9 cellular contexts compared by ENCODE assay signal in genomic region chr17:78915872-78916632, GRCh38. TPM values are rescaled to one million over a fixed set of nuclear protein-coding genes. Genes with fewer than 3 reads are reported as not detected.
DNase-seq lines count a peak whose midpoint lies in the region; ATAC-seq and TF ChIP-seq lines count a peak whose summit lies in the region.
"Had no signal": no experiment of that assay in that cellular context is flagged by ENCODE, and none has a peak within 500 bp of the region (broad histone marks: within the 10 kb centered on the region; RNA-seq: fewer than 3 reads in every experiment).

No MANE protein-coding gene starts in this region.

- intact Hi-C loops in dorsolateral prefrontal cortex (cut with DNase I), result no loop called here

- peak overlapping the region in 54 of 59 donors; percentile 11 to 86 (median 65) for H3K27ac ChIP-seq in dorsolateral prefrontal cortex

- H3K4me3 ChIP-seq in dorsolateral prefrontal cortex, result peak overlapping the region in 9 of 59 donors; percentile 4 to 21 (median 13)

- no peak for ATAC-seq in HG03097 (IDR thresholded peaks at IDR 0.05; ENCODE audit: low FRiP score, unreplicated experiment)
- ATAC-seq in HG03280 (IDR thresholded peaks at IDR 0.05; ENCODE audit: unreplicated experiment), result no peak
- ATAC-seq in HG03439 (IDR thresholded peaks at IDR 0.05; ENCODE audit: unreplicated experiment), result no peak

- no peaks in the 10 kb centered on the region for H3K27me3 ChIP-seq in dorsolateral prefrontal cortex

- DNase-seq in AG20443 (ENCODE audit: low spot score), result peak; percentile 71
- peak; percentile 81 for DNase-seq in NOMO-1 treated with dmso at 0.1 percent for 144 hours (lab: John Stamatoyannopoulos, UW; ENCODE audit: unreplicated experiment)
- no peak for DNase-seq in dorsolateral prefrontal cortex
- DNase-seq in myocyte (ENCODE audit: low read depth), result peak; percentile 83
- DNase-seq in cortex of kidney (lab: John Stamatoyannopoulos, UW), result no peak

- no peak for TF ChIP-seq CTCF in dorsolateral prefrontal cortex (IDR thresholded peaks at IDR 0.05 in 54 of 56, conservative IDR thresholded peaks at IDR 0.05 in 2 of 56; ENCODE audit: low read depth in 1 of 56, partially characterized antibody in 56 of 56)

RNA-seq across cellular contexts. Expression of gene TIMP2, which starts 9.1 kb away (rescaled TPM):
- total RNA-seq in dorsolateral prefrontal cortex (100 to 1,000 TPM in 119 of 120 experiments, 10 to 100 TPM in 1; 97.8 to 275 (median 166) TPM), myocyte (197 and 208 TPM in 2 replicates)
- 598 TPM for polyA plus RNA-seq in myocyte (2012)

RNA-seq across cellular contexts. Expression of gene CEP295NL, which starts 13.1 kb away (rescaled TPM):
- total RNA-seq in dorsolateral prefrontal cortex (10 to 100 TPM in 17 of 120 experiments, 1 to 10 TPM in 103; 2.1 to 18.2 (median 6.7) TPM), myocyte (0.10 and 1.7 TPM in 2 replicates)
- 1.3 TPM for polyA plus RNA-seq in myocyte (2012)
- total RNA-seq: T-helper 2 cell treated with Interferon-gamma antibody and Interleukin-4, amounts not matched to agents 100 ng/mL and 5 ng/mL, for 36 hours had no signal

Comparison
In these comparisons a context has a peak if more than half of its experiments do, and no peak if none do; other contexts are left out.
1. DNase-seq: peak in AG20443 (single experiment), NOMO-1 treated with dmso at 0.1 percent for 144 hours (single experiment) and myocyte (single experiment); none in dorsolateral prefrontal cortex (0 of 10) and cortex of kidney (single experiment).